ENCODE assay signal across 13 cellular contexts in genomic region chr2:84964406-84965191, GRCh38. TPM values are rescaled to one million over a fixed set of nuclear protein-coding genes. Genes with fewer than 3 reads are reported as not detected.
DNase-seq lines count a peak whose midpoint lies in the region; ATAC-seq and TF ChIP-seq lines count a peak whose summit lies in the region.
"Had no signal": no experiment of that assay in that cellular context is flagged by ENCODE, and none has a peak within 500 bp of the region (broad histone marks: within the 10 kb centered on the region; RNA-seq: fewer than 3 reads in every experiment).

No MANE protein-coding gene starts in this region.

- intact Hi-C loops in activated CD4-positive, alpha-beta T cell treated with anti-CD3 and anti-CD28 coated beads for 36 hours (cut with DNase I, micrococcal nuclease): no loop called here

- H3K4me3 Mint-ChIP-seq in activated CD4-positive, alpha-beta T cell treated with anti-CD3 and anti-CD28 coated beads for 36 hours: no peak overlapping the region
- peak overlapping the region in 3 of 4 donors; percentile 36 to 70 (median 45) for H3K4me3 Mint-ChIP-seq in IgD-negative memory B cell
- no peak overlapping the region for H3K4me3 Mint-ChIP-seq in activated naive CD8-positive, alpha-beta T cell treated with anti-CD3 and anti-CD28 coated beads, Interleukin-2, amount 50 U/mL, for 24 hours
- no peak overlapping the region for H3K4me3 Mint-ChIP-seq in nephron progenitor cell

- CTCF ChIA-PET in activated CD4-positive, alpha-beta T cell treated with anti-CD3 and anti-CD28 coated beads for 36 hours (lab: Charles Lee): no interaction called here

- ATAC-seq in activated CD4-positive, alpha-beta T cell treated with anti-CD3 and anti-CD28 coated beads for 36 hours: no peak
- ATAC-seq in activated naive CD8-positive, alpha-beta T cell treated with anti-CD3 and anti-CD28 coated beads, Interleukin-2, amount 50 U/mL, for 24 hours: no peak
- no peak for ATAC-seq in HG03045 (IDR thresholded peaks at IDR 0.05; ENCODE audit: unreplicated experiment)

- H3K9me3 Mint-ChIP-seq in activated CD4-positive, alpha-beta T cell treated with anti-CD3 and anti-CD28 coated beads for 36 hours (ENCODE audit: low read depth): no peaks in the 10 kb centered on the region
- H3K9me3 Mint-ChIP-seq in IgD-negative memory B cell (peaks cover 0 to 2% (median 0%) of the 10 kb centered on the region in 3 donors), nephron progenitor cell (no peaks in the 10 kb centered on the region)
- H3K9me3 Mint-ChIP-seq in activated naive CD8-positive, alpha-beta T cell treated with anti-CD3 and anti-CD28 coated beads, Interleukin-2, amount 50 U/mL, for 24 hours: no peaks in the 10 kb centered on the region

- no peak for DNase-seq in activated CD4-positive, alpha-beta T cell treated with anti-CD3 and anti-CD28 coated beads for 36 hours
- no peak for DNase-seq in activated CD4-positive, alpha-beta T cell treated with anti-CD3 and anti-CD28 coated beads, Interleukin-2, amount 50 U/mL, for 1 hour
- no peak for DNase-seq in activated naive CD8-positive, alpha-beta T cell treated with anti-CD3 and anti-CD28 coated beads, Interleukin-2, amount 50 U/mL, for 24 hours
- DNase-seq in nephron progenitor cell: no peak
- no peak for DNase-seq in HCEC 1CT
- no peak for DNase-seq in HuH-7.5 (ENCODE audit: low spot score)
- DNase-seq: activated T-cell treated with anti-CD3 and anti-CD28 coated beads for 4 hours, DMS 273 treated with DMSO at 0.1 percent for 48 hours, lower lobe of right lung, MM.1S, WERI-Rb-1 had no signal

- no peak for TF ChIP-seq CTCF in nephron progenitor cell (IDR thresholded peaks at IDR 0.05)

- POLR2A ChIA-PET in activated CD4-positive, alpha-beta T cell treated with anti-CD3 and anti-CD28 coated beads for 36 hours (lab: Charles Lee): no interaction called here

- peak overlapping the region; percentile 38 for H3K27ac Mint-ChIP-seq in activated CD4-positive, alpha-beta T cell treated with anti-CD3 and anti-CD28 coated beads for 36 hours
- H3K27ac Mint-ChIP-seq in IgD-negative memory B cell: peak overlapping the region in 2 of 3 donors; percentile 69 to 92
- H3K27ac Mint-ChIP-seq in activated naive CD8-positive, alpha-beta T cell treated with anti-CD3 and anti-CD28 coated beads, Interleukin-2, amount 50 U/mL, for 24 hours: peak overlapping the region; percentile 7
- H3K27ac Mint-ChIP-seq in nephron progenitor cell: peak overlapping the region; percentile 36

- peaks cover 70% of the 10 kb centered on the region for H3K36me3 Mint-ChIP-seq in activated CD4-positive, alpha-beta T cell treated with anti-CD3 and anti-CD28 coated beads for 36 hours (ENCODE audit: low read depth)
- H3K36me3 Mint-ChIP-seq in IgD-negative memory B cell (peaks cover 10% of the 10 kb centered on the region), nephron progenitor cell (ENCODE audit: low read depth) (peaks cover 62% of the 10 kb centered on the region)
- H3K36me3 Mint-ChIP-seq in activated naive CD8-positive, alpha-beta T cell treated with anti-CD3 and anti-CD28 coated beads, Interleukin-2, amount 50 U/mL, for 24 hours (ENCODE audit: low read depth): peaks cover 60% of the 10 kb centered on the region

- peaks cover 40% of the 10 kb centered on the region for H3K4me1 Mint-ChIP-seq in activated CD4-positive, alpha-beta T cell treated with anti-CD3 and anti-CD28 coated beads for 36 hours
- H3K4me1 Mint-ChIP-seq in IgD-negative memory B cell: peaks cover 46 to 52% (median 51%) of the 10 kb centered on the region in 3 donors
- peaks cover 52% of the 10 kb centered on the region for H3K4me1 Mint-ChIP-seq in activated naive CD8-positive, alpha-beta T cell treated with anti-CD3 and anti-CD28 coated beads, Interleukin-2, amount 50 U/mL, for 24 hours
- peaks cover 48% of the 10 kb centered on the region for H3K4me1 Mint-ChIP-seq in nephron progenitor cell

- no peaks in the 10 kb centered on the region for H3K27me3 Mint-ChIP-seq in activated CD4-positive, alpha-beta T cell treated with anti-CD3 and anti-CD28 coated beads for 36 hours
- H3K27me3 Mint-ChIP-seq in IgD-negative memory B cell: no peaks in the 10 kb centered on the region
- no peaks in the 10 kb centered on the region for H3K27me3 Mint-ChIP-seq in activated naive CD8-positive, alpha-beta T cell treated with anti-CD3 and anti-CD28 coated beads, Interleukin-2, amount 50 U/mL, for 24 hours
- peaks cover under 1% of the 10 kb centered on the region for H3K27me3 Mint-ChIP-seq in nephron progenitor cell (ENCODE audit: low read depth, poor library complexity)

RNA-seq across cellular contexts. Expression of gene KCMF1, which starts 6.4 kb away (rescaled TPM):
- 10 to 100 TPM; 78.1 to 98.5 TPM for total RNA-seq in activated CD4-positive, alpha-beta T cell treated with anti-CD3 and anti-CD28 coated beads for 36 hours
- polyA plus RNA-seq in IgD-negative memory B cell: 17.6 TPM

RNA-seq across cellular contexts. Expression of gene TMSB10, which starts 59.1 kb away (rescaled TPM):
- total RNA-seq in activated CD4-positive, alpha-beta T cell treated with anti-CD3 and anti-CD28 coated beads for 36 hours: 1,000 to 10,000 TPM; 2,345 to 2,742 TPM
- polyA plus RNA-seq in IgD-negative memory B cell: 6,394 TPM

Comparison
In these comparisons a context has a peak if more than half of its experiments do, and no peak if none do; other contexts are left out.
1. H3K27ac Mint-ChIP-seq: peak in every context shown above with its lines; median percentile 80 in IgD-negative memory B cell; 38 in activated CD4-positive, alpha-beta T cell treated with anti-CD3 and anti-CD28 coated beads for 36 hours; 36 in nephron progenitor cell; 7 in activated naive CD8-positive, alpha-beta T cell treated with anti-CD3 and anti-CD28 coated beads, Interleukin-2, amount 50 U/mL, for 24 hours.
2. H3K4me3 Mint-ChIP-seq: peak in IgD-negative memory B cell (3 of 4); none in activated CD4-positive, alpha-beta T cell treated with anti-CD3 and anti-CD28 coated beads for 36 hours (single experiment), activated naive CD8-positive, alpha-beta T cell treated with anti-CD3 and anti-CD28 coated beads, Interleukin-2, amount 50 U/mL, for 24 hours (single experiment) and nephron progenitor cell (single experiment).